24 cellular contexts compared by ENCODE assay signal in genomic region chr2:44349506-44349905, GRCh38. TPM values are rescaled to one million over a fixed set of nuclear protein-coding genes. Genes with fewer than 3 reads are reported as not detected.
DNase-seq lines count a peak whose midpoint lies in the region; ATAC-seq, FAIRE-seq and TF ChIP-seq lines count a peak whose summit lies in the region.
"Had no signal": no experiment of that assay in that cellular context is flagged by ENCODE, and none has a peak within 500 bp of the region (broad histone marks: within the 10 kb centered on the region; RNA-seq: fewer than 3 reads in every experiment).

No MANE protein-coding gene starts in this region.

- TF ChIP-seq CTCF in HFFc6 (IDR thresholded peaks at IDR 0.05) (no peak), thoracic aorta (IDR thresholded peaks at IDR 0.05) (no peak), mucosa of descending colon (IDR thresholded peaks at IDR 0.05) (no peak)

- peak; percentile 66 for FAIRE-seq in TTC549 (lab: Jason Lieb, UNC)
- FAIRE-seq: GM12878, GM18507 had no signal

- H3K4me3 Mint-ChIP-seq in HFFc6 = no peak overlapping the region
- H3K4me3 Mint-ChIP-seq: CD14-positive monocyte; CD4-positive, alpha-beta memory T cell; CD4-positive, CD25-positive, alpha-beta regulatory T cell; CD8-positive, alpha-beta memory T cell had no signal

- H3K27me3 Mint-ChIP-seq in HFFc6 (ENCODE audit: insufficient read depth) = no peaks in the 10 kb centered on the region; the same call in none of the 2 replicates
- H3K27me3 Mint-ChIP-seq: CD4-positive, alpha-beta memory T cell; CD4-positive, CD25-positive, alpha-beta regulatory T cell had no signal

- H3K4me1 ChIP-seq in thoracic aorta (ENCODE audit: control insufficient read depth in 1 of 2, low read depth in 2 of 2) = peaks cover 44 to 71% of the 10 kb centered on the region in 2 donors
- no peaks in the 10 kb centered on the region for H3K4me1 ChIP-seq in mucosa of descending colon (ENCODE audit: low read depth)
- H3K4me1 ChIP-seq: BE2C, BLaER1 had no signal

- H3K9me3 ChIP-seq in thoracic aorta = no peaks in the 10 kb centered on the region
- H3K9me3 ChIP-seq in mucosa of descending colon = no peaks in the 10 kb centered on the region
- H3K9me3 ChIP-seq: BE2C, BLaER1 had no signal

- no peak for DNase-seq in HFFc6
- DNase-seq in thoracic aorta (ENCODE audit: low spot score) = no peak
- DNase-seq in activated CD4-positive, CD25-positive, alpha-beta regulatory T cell treated with anti-CD3 and anti-CD28 coated beads, Interleukin-2, amount 50 U/mL, for 72 hours = no peak
- no peak for DNase-seq in mucosa of descending colon
- DNase-seq: 8988T; ACHN; BE2C; C1 segment of cervical spinal cord; CD4-positive, alpha-beta memory T cell; CD4-positive, CD25-positive, alpha-beta regulatory T cell; CD8-positive, alpha-beta memory T cell; COR-L47; DMS 273 treated with DMSO at 0.1 percent for 48 hours; DMS153; DMS53; DMS79; DND-41; EL; GDM1 had no signal

- peak overlapping the region; percentile 76 to 84 for H3K27ac ChIP-seq in thoracic aorta
- H3K27ac ChIP-seq: BLaER1 had no signal

- no peaks in the 10 kb centered on the region for H3K9me3 Mint-ChIP-seq in HFFc6
- H3K9me3 Mint-ChIP-seq: CD4-positive, alpha-beta memory T cell; CD4-positive, CD25-positive, alpha-beta regulatory T cell; CD8-positive, alpha-beta memory T cell had no signal

- no peaks in the 10 kb centered on the region for H3K27me3 ChIP-seq in thoracic aorta (replicated peaks; ENCODE audit: insufficient read depth)
- H3K27me3 ChIP-seq: BE2C, BLaER1 had no signal

- H3K4me3 ChIP-seq in thoracic aorta (no peak overlapping the region), mucosa of descending colon (no peak overlapping the region)
- H3K4me3 ChIP-seq: BLaER1, GM12878 had no signal

- H3K36me3 Mint-ChIP-seq in HFFc6 (ENCODE audit: low read depth) = peaks cover 13% of the 10 kb centered on the region; the same call in 1 of the 2 replicates

- peaks cover 55% of the 10 kb centered on the region for H3K4me1 Mint-ChIP-seq in HFFc6 (ENCODE audit: low read depth)

- H3K27ac Mint-ChIP-seq in HFFc6 = peak overlapping the region; percentile 43; the same call in 1 of the 2 replicates
- H3K27ac Mint-ChIP-seq: CD14-positive monocyte; CD4-positive, alpha-beta memory T cell; CD4-positive, CD25-positive, alpha-beta regulatory T cell had no signal

- H3K36me3 ChIP-seq in thoracic aorta (no peaks in the 10 kb centered on the region), mucosa of descending colon (ENCODE audit: low read depth) (no peaks in the 10 kb centered on the region)
- H3K36me3 ChIP-seq: BLaER1 had no signal

- intact Hi-C loops in mucosa of descending colon (cut with DNase I, micrococcal nuclease) = no loop called here

- ATAC-seq in thoracic aorta (ENCODE audit: insufficient number of reproducible peaks, low FRiP score, low read depth) (no peak), mucosa of descending colon (no peak)
- ATAC-seq: GM12878 had no signal

RNA-seq across cellular contexts. Expression of gene PREPL, which starts 11.8 kb away (rescaled TPM):
- 10 to 100 TPM; 51.5 to 67.1 (median 55.6) TPM for total RNA-seq in HFFc6 (2021; fragmentation: NEBNext Ultra II Directional; extraction: Animal tissue kit (Norgen Biotek cat#: 25700))
- total RNA-seq in thoracic aorta = 10 to 100 TPM; 56.0 to 65.2 TPM
- total RNA-seq in mucosa of descending colon = 10 to 100 TPM; 32.5 to 48.7 (median 32.5) TPM

RNA-seq across cellular contexts. Expression of gene CAMKMT, which starts 12.2 kb away (rescaled TPM):
- total RNA-seq in HFFc6 (2021; fragmentation: NEBNext Ultra II Directional; extraction: Animal tissue kit (Norgen Biotek cat#: 25700)) = 1 to 10 TPM; 5.1 to 8.6 (median 7.0) TPM
- 10 to 100 TPM in 1 of 2 donors, 1 to 10 TPM in 1; 4.7 to 11.6 TPM for total RNA-seq in thoracic aorta
- total RNA-seq in mucosa of descending colon = 10 to 100 TPM; 13.2 to 16.0 (median 14.1) TPM
